14 cellular contexts compared by ENCODE assay signal in the genomic region with DNA sequence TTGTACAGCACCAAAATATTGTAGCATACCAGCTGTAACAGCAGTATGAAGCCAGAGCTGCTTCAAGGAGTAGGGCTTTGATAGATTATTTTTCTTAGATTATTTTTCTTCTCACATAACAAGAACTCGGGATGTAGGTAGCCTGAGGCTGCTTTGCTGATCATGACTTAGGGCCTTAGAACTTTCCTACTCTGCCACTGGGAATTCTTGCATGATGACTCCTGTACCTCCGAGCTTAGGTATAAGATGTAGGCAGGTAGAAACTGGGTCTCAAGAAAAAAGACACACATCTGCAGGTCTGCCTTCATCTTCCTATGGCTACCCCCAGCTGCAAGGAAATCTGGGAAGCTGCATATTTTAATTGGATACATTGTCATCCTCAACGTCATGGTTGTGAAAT.
A peak's percentile ranks its signal among the peaks of the same experiment; 100 is the strongest.
DNase-seq lines count a peak whose midpoint lies in the region; ATAC-seq and TF ChIP-seq lines count a peak whose summit lies in the region.
"Had no signal": no experiment of that assay in that cellular context is flagged by ENCODE, and none has a peak within 500 bp of the region (broad histone marks: within the 10 kb centered on the region; RNA-seq: fewer than 3 reads in every experiment).

No MANE protein-coding gene starts in this region.

- no peak overlapping the region for H2AFZ ChIP-seq in trophoblast cell (ENCODE audit: insufficient read depth, low read length, poor library complexity)

- H3K4me3 ChIP-seq in RWPE2 (ENCODE audit: severe bottlenecking) (no peak overlapping the region), trophoblast cell (ENCODE audit: low read depth, low read length) (no peak overlapping the region)
- H3K4me3 ChIP-seq: BLaER1 treated with 17β-estradiol and CSF1 and Interleukin-3, amounts not matched to agents 10 nM and 100 nM; GM12878 had no signal

- no peak for TF ChIP-seq CTCF in RWPE2 (IDR thresholded peaks at IDR 0.05; ENCODE audit: poor library complexity, severe bottlenecking)
- TF ChIP-seq CTCF in foreskin keratinocyte (conservative IDR thresholded peaks at IDR 0.05), result no peak
- TF ChIP-seq CTCF in GM10266 (IDR thresholded peaks at IDR 0.05; ENCODE audit: control insufficient read depth, insufficient read depth, low read depth, missing control alignments), result no peak

- H3K27me3 ChIP-seq in RWPE2 (ENCODE audit: insufficient read depth, poor library complexity, severe bottlenecking), result no peaks in the 10 kb centered on the region
- no peaks in the 10 kb centered on the region for H3K27me3 ChIP-seq in foreskin keratinocyte
- H3K27me3 ChIP-seq in trophoblast cell (ENCODE audit: insufficient read depth, low read length), result no peaks in the 10 kb centered on the region
- H3K27me3 ChIP-seq: BLaER1 treated with 17β-estradiol and CSF1 and Interleukin-3, amounts not matched to agents 10 nM and 100 nM had no signal

- peak; percentile 83 for ATAC-seq in RWPE2 (ENCODE audit: low read depth)
- ATAC-seq in foreskin keratinocyte, result peak; percentile 93
- ATAC-seq in HG02981 (IDR thresholded peaks at IDR 0.05; ENCODE audit: unreplicated experiment), result no peak
- ATAC-seq: CD8-positive, alpha-beta T cell had no signal

- H2BK12ac ChIP-seq in trophoblast cell (ENCODE audit: low read length), result no peak overlapping the region

- H3K4me2 ChIP-seq in trophoblast cell (ENCODE audit: low read length), result no peak overlapping the region
- H3K4me2 ChIP-seq: BLaER1 treated with 17β-estradiol and CSF1 and Interleukin-3, amounts not matched to agents 10 nM and 100 nM had no signal

- WGBS in trophoblast cell (ENCODE audit: extremely low coverage, insufficient coverage, insufficient read length), result no CpG with 5 or more reads among the region's 3 CpGs

- no peak overlapping the region for H3K18ac ChIP-seq in trophoblast cell (ENCODE audit: low read length)

- no peak overlapping the region for H4K91ac ChIP-seq in trophoblast cell (ENCODE audit: low read depth, low read length)

- no peaks in the 10 kb centered on the region for H3K9me3 ChIP-seq in RWPE2 (ENCODE audit: severe bottlenecking)
- H3K9me3 ChIP-seq in trophoblast cell (ENCODE audit: insufficient read depth, low read depth, low read length), result no peaks in the 10 kb centered on the region

- H2AK5ac ChIP-seq in trophoblast cell (ENCODE audit: low read length), result no peak overlapping the region

- H3K9ac ChIP-seq in trophoblast cell (ENCODE audit: low read length), result no peak overlapping the region
- H3K9ac ChIP-seq: BLaER1 treated with 17β-estradiol and CSF1 and Interleukin-3, amounts not matched to agents 10 nM and 100 nM had no signal

- H3K23ac ChIP-seq in trophoblast cell (ENCODE audit: low read length), result no peak overlapping the region

- no peak overlapping the region for H3K4ac ChIP-seq in trophoblast cell (ENCODE audit: low read depth, low read length)

- H3K27ac ChIP-seq in RWPE2 (ENCODE audit: poor library complexity, severe bottlenecking) (peak overlapping the region; percentile 29), foreskin keratinocyte (peak overlapping the region; percentile 60), trophoblast cell (ENCODE audit: low read depth, low read length) (no peak overlapping the region)
- H3K27ac ChIP-seq: BLaER1 treated with 17β-estradiol and CSF1 and Interleukin-3, amounts not matched to agents 10 nM and 100 nM had no signal

- H3K14ac ChIP-seq in trophoblast cell (ENCODE audit: low read length), result no peak overlapping the region

- H3K79me2 ChIP-seq in trophoblast cell (ENCODE audit: control insufficient read depth, insufficient read depth, low read length, poor library complexity), result no peaks in the 10 kb centered on the region

- H3K36me3 ChIP-seq in RWPE2 (ENCODE audit: low read depth) (no peaks in the 10 kb centered on the region), trophoblast cell (ENCODE audit: control insufficient read depth in 1 of 2, insufficient read depth in 2 of 2, low read length in 2 of 2) (no peaks in the 10 kb centered on the region)
- H3K36me3 ChIP-seq: BLaER1 treated with 17β-estradiol and CSF1 and Interleukin-3, amounts not matched to agents 10 nM and 100 nM had no signal

- peak; percentile 3 for DNase-seq in HPDE6-E6E7 (ENCODE audit: extremely low spot score)
- no peak for DNase-seq in RWPE2 (ENCODE audit: low spot score)
- DNase-seq in foreskin keratinocyte, result peak; percentile 58 to 84
- DNase-seq in trophoblast cell, result peak; percentile 49 to 69
- DNase-seq in GM10266 (ENCODE audit: extremely low spot score), result no peak
- DNase-seq: Calu3; CD8-positive, alpha-beta T cell; DMS79 treated with DMSO at 0.1 percent for 48 hours; GF-D8; GOT3; H7 had no signal

- no peak overlapping the region for H2BK120ac ChIP-seq in trophoblast cell (ENCODE audit: insufficient read depth, low read length, poor library complexity)

- H2BK5ac ChIP-seq in trophoblast cell (ENCODE audit: low read depth, low read length, poor library complexity), result no peak overlapping the region

- no peaks in the 10 kb centered on the region for H3K79me1 ChIP-seq in trophoblast cell (ENCODE audit: low read length)

- no peak overlapping the region for H4K12ac ChIP-seq in trophoblast cell (ENCODE audit: low read depth, low read length)

- H3K4me1 ChIP-seq in RWPE2 (ENCODE audit: insufficient read depth, poor library complexity, severe bottlenecking) (peaks cover 13% of the 10 kb centered on the region), foreskin keratinocyte (peaks cover 20% of the 10 kb centered on the region), trophoblast cell (ENCODE audit: control insufficient read depth in 1 of 2, insufficient read depth in 2 of 2, low read length in 2 of 2) (no peaks in the 10 kb centered on the region)

- H4K8ac ChIP-seq in trophoblast cell (ENCODE audit: low read depth, low read length), result no peak overlapping the region

Comparison
In these comparisons a context has a peak if more than half of its experiments do, and no peak if none do; other contexts are left out.
1. DNase-seq: peak in HPDE6-E6E7 (single experiment), foreskin keratinocyte (2 of 2) and trophoblast cell (2 of 2); none in RWPE2 (single experiment) and GM10266 (single experiment).